12 cellular contexts compared by ENCODE assay signal in genomic region chr11:68503792-68504191, GRCh38. TPM values are rescaled to one million over a fixed set of nuclear protein-coding genes. Genes with fewer than 3 reads are reported as not detected.
A peak's percentile ranks its signal among the peaks of the same experiment; 100 is the strongest.
DNase-seq lines count a peak whose midpoint lies in the region; ATAC-seq and TF ChIP-seq lines count a peak whose summit lies in the region.
"Had no signal": no experiment of that assay in that cellular context is flagged by ENCODE, and none has a peak within 500 bp of the region (broad histone marks: within the 10 kb centered on the region; RNA-seq: fewer than 3 reads in every experiment).

No MANE protein-coding gene starts in this region.

- H3K36me3 ChIP-seq in neutrophil (no peaks in the 10 kb centered on the region), SK-N-SH (replicated peaks in 1 of 2; ENCODE audit: control insufficient read depth in 1 of 2, insufficient read depth in 2 of 2, low read length in 1 of 2) (no peaks in the 10 kb centered on the region)

- intact Hi-C loops in CD4-positive, alpha-beta T cell (cut with DNase I, micrococcal nuclease), result loop anchor here in 1 of 2 experiments (5.0 kb wide), 1 partner anchor 41 kb away; the partner anchor contains the start of gene PPP6R3
- intact Hi-C loops in sciatic nerve (cut with DNase I), result no loop called here

- H3K27ac ChIP-seq in CD4-positive, alpha-beta T cell (ENCODE audit: low read depth, low read length), result no peak overlapping the region
- H3K27ac ChIP-seq in neutrophil (peak overlapping the region; percentile 42), foreskin keratinocyte (no peak overlapping the region), SK-N-SH (ENCODE audit: low read depth in 2 of 2, low read length in 1 of 2) (no peak overlapping the region)

- H3K4me1 Mint-ChIP-seq in CD4-positive, alpha-beta T cell (ENCODE audit: low read depth), result peaks cover 95% of the 10 kb centered on the region
- peaks cover 43% of the 10 kb centered on the region for H3K4me1 Mint-ChIP-seq in endothelial cell (ENCODE audit: unreplicated experiment)

- H3K79me2 ChIP-seq in SK-N-SH (ENCODE audit: insufficient read depth), result peaks cover 100% of the 10 kb centered on the region

- H3K36me3 Mint-ChIP-seq in CD4-positive, alpha-beta T cell (ENCODE audit: low read depth), result peaks cover 28% of the 10 kb centered on the region
- H3K36me3 Mint-ChIP-seq in endothelial cell (ENCODE audit: low read depth, unreplicated experiment), result no peaks in the 10 kb centered on the region

- TF ChIP-seq CTCF in CD4-positive, alpha-beta T cell (IDR thresholded peaks at IDR 0.05), result no peak
- no peak for TF ChIP-seq CTCF in endothelial cell (IDR thresholded peaks at IDR 0.05; ENCODE audit: unreplicated experiment)
- TF ChIP-seq CTCF in neutrophil (IDR thresholded peaks at IDR 0.05), result no peak
- no peak for TF ChIP-seq CTCF in foreskin keratinocyte (conservative IDR thresholded peaks at IDR 0.05)
- no peak for TF ChIP-seq CTCF in SK-N-SH (IDR thresholded peaks at IDR 0.05)

- no peaks in the 10 kb centered on the region for H3K9me3 ChIP-seq in CD4-positive, alpha-beta T cell (ENCODE audit: control insufficient read depth, low read length)
- H3K9me3 ChIP-seq in neutrophil (no peaks in the 10 kb centered on the region), SK-N-SH (no peaks in the 10 kb centered on the region)

- no peak for TF ChIP-seq EP300 in SK-N-SH (IDR thresholded peaks at IDR 0.05; ENCODE audit: borderline replicate concordance in 1 of 2, low read depth in 1 of 2, low read length in 1 of 2)

- no peak overlapping the region for H2AFZ ChIP-seq in SK-N-SH (ENCODE audit: low read depth)

- no peak overlapping the region for H3K4me3 Mint-ChIP-seq in CD4-positive, alpha-beta T cell
- H3K4me3 Mint-ChIP-seq in endothelial cell (ENCODE audit: unreplicated experiment), result no peak overlapping the region
- H3K4me3 Mint-ChIP-seq: activated CD4-positive, alpha-beta T cell treated with anti-CD3 and anti-CD28 coated beads for 36 hours had no signal

- no peak overlapping the region for H3K4me2 ChIP-seq in SK-N-SH

- peak overlapping the region; percentile 7 for H3K27ac Mint-ChIP-seq in CD4-positive, alpha-beta T cell
- H3K27ac Mint-ChIP-seq in endothelial cell (ENCODE audit: unreplicated experiment), result peak overlapping the region; percentile 95

- ATAC-seq in CD4-positive, alpha-beta T cell (ENCODE audit: poor library complexity), result no peak
- ATAC-seq in foreskin keratinocyte (no peak), sciatic nerve (no peak)
- ATAC-seq: activated CD4-positive, alpha-beta T cell treated with anti-CD3 and anti-CD28 coated beads for 36 hours had no signal

- no peaks in the 10 kb centered on the region for H3K9me2 ChIP-seq in SK-N-SH

- H3K9ac ChIP-seq in SK-N-SH, result no peak overlapping the region

- peaks cover 25% of the 10 kb centered on the region for H3F3A ChIP-seq in SK-N-SH (replicated peaks; ENCODE audit: insufficient read depth)

- no peaks in the 10 kb centered on the region for H3K9me3 Mint-ChIP-seq in CD4-positive, alpha-beta T cell
- H3K9me3 Mint-ChIP-seq in endothelial cell (ENCODE audit: unreplicated experiment), result no peaks in the 10 kb centered on the region

- H3K27me3 ChIP-seq in CD4-positive, alpha-beta T cell (ENCODE audit: control insufficient read depth, insufficient read depth, low read length), result no peaks in the 10 kb centered on the region
- H3K27me3 ChIP-seq in neutrophil, result no peaks in the 10 kb centered on the region
- H3K27me3 ChIP-seq in foreskin keratinocyte, result no peaks in the 10 kb centered on the region
- no peaks in the 10 kb centered on the region for H3K27me3 ChIP-seq in SK-N-SH (ENCODE audit: insufficient read depth)

- POLR2A ChIA-PET in CD4-positive, alpha-beta T cell (lab: Charles Lee), result no interaction called here
- POLR2A ChIA-PET in SK-N-SH (lab: Yijun Ruan, JAX), result no interaction called here

- DNase-seq in CD4-positive, alpha-beta T cell, result no peak
- peak; percentile 71 for DNase-seq in NCI-H2029 treated with DMSO at 0.1 percent for 48 hours (lab: John Stamatoyannopoulos, UW)
- DNase-seq in endothelial cell (ENCODE audit: low spot score), result no peak
- no peak for DNase-seq in foreskin keratinocyte
- no peak for DNase-seq in sciatic nerve (ENCODE audit: low spot score)
- DNase-seq in SK-N-SH, result no peak
- DNase-seq in hypothalamus (lab: John Stamatoyannopoulos, UW), result no peak
- DNase-seq: activated CD4-positive, alpha-beta T cell treated with anti-CD3 and anti-CD28 coated beads for 36 hours; cortex of kidney; NCI-H226; T-helper 2 cell had no signal

- peaks cover 99% of the 10 kb centered on the region for H4K20me1 ChIP-seq in SK-N-SH (ENCODE audit: insufficient read depth)

- H3K27me3 Mint-ChIP-seq in CD4-positive, alpha-beta T cell, result no peaks in the 10 kb centered on the region
- no peaks in the 10 kb centered on the region for H3K27me3 Mint-ChIP-seq in endothelial cell (ENCODE audit: unreplicated experiment)
- H3K27me3 Mint-ChIP-seq: activated CD4-positive, alpha-beta T cell treated with anti-CD3 and anti-CD28 coated beads for 36 hours had no signal

- H3K4me1 ChIP-seq in neutrophil (ENCODE audit: control insufficient read depth in 1 of 2, insufficient read depth in 1 of 2, low read depth in 1 of 2, low read length in 1 of 2) (peaks cover 4 to 13% of the 10 kb centered on the region in 2 experiments), foreskin keratinocyte (peaks cover 2% of the 10 kb centered on the region), SK-N-SH (ENCODE audit: control insufficient read depth in 1 of 2, insufficient read depth in 2 of 2, low read depth in 1 of 2, low read length in 1 of 2) (peaks cover 9 to 26% of the 10 kb centered on the region in 2 experiments)

- H3K4me3 ChIP-seq in neutrophil (ENCODE audit: low read depth in 1 of 2, low read length in 1 of 2), result no peak overlapping the region
- no peak overlapping the region for H3K4me3 ChIP-seq in SK-N-SH (ENCODE audit: low read depth in 2 of 2, low read length in 1 of 2)

- CTCF ChIA-PET in CD4-positive, alpha-beta T cell (lab: Charles Lee), result no interaction called here
- CTCF ChIA-PET in SK-N-SH (lab: Yijun Ruan, JAX), result interaction anchor here (1.0 to 1.2 kb wide), 2 partner anchors 9 to 15 kb away, joined by 3 read pairs; no protein-coding TSS in a partner anchor

- 49% methylated on average over 3 of the region's 3 CpGs for WGBS in SK-N-SH (ENCODE audit: low lambda C conversion rate)

- no peak for TF ChIP-seq RAD21 in SK-N-SH (IDR thresholded peaks at IDR 0.05; ENCODE audit: low read length)

TF ChIP-seq in SK-N-SH, 30 proteins besides CTCF, POLR2A, EP300 and RAD21 (continues in another document):
- TF ChIP-seq, protein P1, sequence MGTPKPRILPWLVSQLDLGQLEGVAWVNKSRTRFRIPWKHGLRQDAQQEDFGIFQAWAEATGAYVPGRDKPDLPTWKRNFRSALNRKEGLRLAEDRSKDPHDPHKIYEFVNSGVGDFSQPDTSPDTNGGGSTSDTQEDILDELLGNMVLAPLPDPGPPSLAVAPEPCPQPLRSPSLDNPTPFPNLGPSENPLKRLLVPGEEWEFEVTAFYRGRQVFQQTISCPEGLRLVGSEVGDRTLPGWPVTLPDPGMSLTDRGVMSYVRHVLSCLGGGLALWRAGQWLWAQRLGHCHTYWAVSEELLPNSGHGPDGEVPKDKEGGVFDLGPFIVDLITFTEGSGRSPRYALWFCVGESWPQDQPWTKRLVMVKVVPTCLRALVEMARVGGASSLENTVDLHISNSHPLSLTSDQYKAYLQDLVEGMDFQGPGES (IDR thresholded peaks at IDR 0.05; ENCODE audit: low read depth, low read length), result no peak
- no peak for TF ChIP-seq YY1 (IDR thresholded peaks at IDR 0.05; ENCODE audit: low read depth)
- no peak for TF ChIP-seq FOXM1 (IDR thresholded peaks at IDR 0.05; ENCODE audit: low read depth)
- TF ChIP-seq, protein P2, sequence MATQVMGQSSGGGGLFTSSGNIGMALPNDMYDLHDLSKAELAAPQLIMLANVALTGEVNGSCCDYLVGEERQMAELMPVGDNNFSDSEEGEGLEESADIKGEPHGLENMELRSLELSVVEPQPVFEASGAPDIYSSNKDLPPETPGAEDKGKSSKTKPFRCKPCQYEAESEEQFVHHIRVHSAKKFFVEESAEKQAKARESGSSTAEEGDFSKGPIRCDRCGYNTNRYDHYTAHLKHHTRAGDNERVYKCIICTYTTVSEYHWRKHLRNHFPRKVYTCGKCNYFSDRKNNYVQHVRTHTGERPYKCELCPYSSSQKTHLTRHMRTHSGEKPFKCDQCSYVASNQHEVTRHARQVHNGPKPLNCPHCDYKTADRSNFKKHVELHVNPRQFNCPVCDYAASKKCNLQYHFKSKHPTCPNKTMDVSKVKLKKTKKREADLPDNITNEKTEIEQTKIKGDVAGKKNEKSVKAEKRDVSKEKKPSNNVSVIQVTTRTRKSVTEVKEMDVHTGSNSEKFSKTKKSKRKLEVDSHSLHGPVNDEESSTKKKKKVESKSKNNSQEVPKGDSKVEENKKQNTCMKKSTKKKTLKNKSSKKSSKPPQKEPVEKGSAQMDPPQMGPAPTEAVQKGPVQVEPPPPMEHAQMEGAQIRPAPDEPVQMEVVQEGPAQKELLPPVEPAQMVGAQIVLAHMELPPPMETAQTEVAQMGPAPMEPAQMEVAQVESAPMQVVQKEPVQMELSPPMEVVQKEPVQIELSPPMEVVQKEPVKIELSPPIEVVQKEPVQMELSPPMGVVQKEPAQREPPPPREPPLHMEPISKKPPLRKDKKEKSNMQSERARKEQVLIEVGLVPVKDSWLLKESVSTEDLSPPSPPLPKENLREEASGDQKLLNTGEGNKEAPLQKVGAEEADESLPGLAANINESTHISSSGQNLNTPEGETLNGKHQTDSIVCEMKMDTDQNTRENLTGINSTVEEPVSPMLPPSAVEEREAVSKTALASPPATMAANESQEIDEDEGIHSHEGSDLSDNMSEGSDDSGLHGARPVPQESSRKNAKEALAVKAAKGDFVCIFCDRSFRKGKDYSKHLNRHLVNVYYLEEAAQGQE (IDR thresholded peaks at IDR 0.05; ENCODE audit: low read depth, low read length), result no peak
- no peak for TF ChIP-seq SMC3 (IDR thresholded peaks at IDR 0.05; ENCODE audit: low read depth, low read length)
- TF ChIP-seq, protein P3, sequence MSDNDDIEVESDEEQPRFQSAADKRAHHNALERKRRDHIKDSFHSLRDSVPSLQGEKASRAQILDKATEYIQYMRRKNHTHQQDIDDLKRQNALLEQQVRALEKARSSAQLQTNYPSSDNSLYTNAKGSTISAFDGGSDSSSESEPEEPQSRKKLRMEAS (IDR thresholded peaks at IDR 0.05; ENCODE audit: low read depth), result no peak
- no peak for TF ChIP-seq SIN3A (IDR thresholded peaks at IDR 0.05; ENCODE audit: borderline replicate concordance, low read depth, low read length)
- no peak for TF ChIP-seq NFIC (IDR thresholded peaks at IDR 0.05; ENCODE audit: borderline replicate concordance)
- no peak for TF ChIP-seq TCF12 (IDR thresholded peaks at IDR 0.05)
- TF ChIP-seq POLR2AphosphoS5 (IDR thresholded peaks at IDR 0.05; ENCODE audit: low read depth, low read length), result no peak
- no peak for TF ChIP-seq MXI1 (IDR thresholded peaks at IDR 0.05; ENCODE audit: low read depth, low read length)

RNA-seq across cellular contexts. Expression of gene PPP6R3, which starts 43.2 kb away (rescaled TPM):
- 100 to 1,000 TPM; 108 to 109 TPM for total RNA-seq in CD4-positive, alpha-beta T cell
- total RNA-seq in endothelial cell (ENCODE audit: unreplicated experiment), result 115 TPM
- total RNA-seq in foreskin keratinocyte, result 77.8 and 81.4 TPM in 2 replicates
- 15.0 and 17.7 TPM in 2 replicates for polyA plus RNA-seq in foreskin keratinocyte
- 121 TPM for total RNA-seq in sciatic nerve
- polyA plus RNA-seq in SK-N-SH (2012; rRNA removed), result 28.1 and 28.9 TPM in 2 replicates
- polyA plus RNA-seq in SK-N-SH (2012; cell fraction: cytosol; rRNA removed), result 27.6 and 28.2 TPM in 2 replicates
- polyA plus RNA-seq in SK-N-SH (2012; cell fraction: nucleus; rRNA removed), result 74.5 and 86.7 TPM in 2 replicates
